Comparison of ENCODE assay signal across 18 cellular contexts in genomic region chr10:131774618-131775443, GRCh38.
DNase-seq lines count a peak whose midpoint lies in the region; ATAC-seq and TF ChIP-seq lines count a peak whose summit lies in the region.
"Had no signal": no experiment of that assay in that cellular context is flagged by ENCODE, and none has a peak within 500 bp of the region (broad histone marks: within the 10 kb centered on the region; RNA-seq: fewer than 3 reads in every experiment).

No MANE protein-coding gene starts in this region.

- H3K27ac ChIP-seq in H9 (ENCODE audit: insufficient read length, low read depth, low read length) (no peak overlapping the region), coronary artery (no peak overlapping the region), aorta (ENCODE audit: low read depth in 1 of 2, low read length in 2 of 2) (no peak overlapping the region)
- H3K27ac ChIP-seq: GM23248 had no signal

- H3K4me1 Mint-ChIP-seq in H9 = peaks cover 9 to 22% of the 10 kb centered on the region in 2 experiments
- no peaks in the 10 kb centered on the region for H3K4me1 Mint-ChIP-seq in stimulated activated memory B cell treated with anti-CD40 and anti-IgM and Interleukin-4, amounts not matched to agents 10 μg/mL and 1 μg/mL and 100 μg/mL, for 72 hours

- no CpG with 5 or more reads among the region's 23 CpGs for WGBS in H9 (ENCODE audit: extremely low coverage, insufficient read length, low lambda C conversion rate)
- WGBS in aorta, 2 donors = 66 to 69% methylated on average over 23 of the region's 23 CpGs

- no peaks in the 10 kb centered on the region for H3K4me1 ChIP-seq in H9 (ENCODE audit: insufficient read depth, low read length)
- no peaks in the 10 kb centered on the region for H3K4me1 ChIP-seq in aorta (ENCODE audit: control insufficient read depth in 1 of 2, insufficient read depth in 2 of 2, low read length in 2 of 2)

- peaks cover 16% of the 10 kb centered on the region for H3K27me3 Mint-ChIP-seq in H9 (ENCODE audit: low read depth)
- H3K27me3 Mint-ChIP-seq in stimulated activated memory B cell treated with anti-CD40 and anti-IgM and Interleukin-4, amounts not matched to agents 10 μg/mL and 1 μg/mL and 100 μg/mL, for 72 hours = peaks cover 22% of the 10 kb centered on the region

- no peak overlapping the region for H3K14ac ChIP-seq in H9 (ENCODE audit: insufficient read depth, low read length)

- H2BK20ac ChIP-seq in H9 (ENCODE audit: low read depth, low read length, poor library complexity, severe bottlenecking) = no peak overlapping the region

- H3K36me3 ChIP-seq in aorta (ENCODE audit: control insufficient read depth in 1 of 2, insufficient read depth in 2 of 2, low read length in 1 of 2) = no peaks in the 10 kb centered on the region

- H4K5ac ChIP-seq in H9 (ENCODE audit: insufficient read length, low read depth, low read length) = no peak overlapping the region

- H4K20me1 ChIP-seq in H9 (ENCODE audit: control insufficient read depth, insufficient read depth, insufficient read length) = no peaks in the 10 kb centered on the region

- H3K4me3 ChIP-seq in coronary artery = no peak overlapping the region
- no peak overlapping the region for H3K4me3 ChIP-seq in aorta (ENCODE audit: low read length in 2 of 2)
- H3K4me3 ChIP-seq: GM23248 had no signal

- H3K79me2 ChIP-seq in H9 (ENCODE audit: insufficient read depth, low read length) = no peaks in the 10 kb centered on the region

- ATAC-seq in aorta (ENCODE audit: low FRiP score) = no peak
- no peak for ATAC-seq in stimulated activated memory B cell treated with anti-CD40 and anti-IgM and Interleukin-4, amounts not matched to agents 10 μg/mL and 1 μg/mL and 100 μg/mL, for 72 hours
- no peak for ATAC-seq in GM18909 (IDR thresholded peaks at IDR 0.05; ENCODE audit: poor library complexity, unreplicated experiment)

- H3K56ac ChIP-seq in H9 (ENCODE audit: insufficient read length, low read depth, low read length) = no peak overlapping the region

- intact Hi-C loops in aorta (cut with DNase I) = no loop called here

- no peak overlapping the region for H2BK5ac ChIP-seq in H9 (ENCODE audit: insufficient read length, low read length)

- H3K4ac ChIP-seq in H9 (ENCODE audit: low read depth, low read length) = no peak overlapping the region

- H3K18ac ChIP-seq in H9 (ENCODE audit: insufficient read length, low read depth, low read length) = no peak overlapping the region

- no peak overlapping the region for H2AFZ ChIP-seq in H9 (ENCODE audit: low read length)
- H2AFZ ChIP-seq: GM23248 had no signal

- H3K9me3 ChIP-seq in H9 (ENCODE audit: control insufficient read depth, low read depth, low read length) = peaks cover 24% of the 10 kb centered on the region
- peaks cover 13% of the 10 kb centered on the region for H3K9me3 ChIP-seq in aorta (ENCODE audit: control insufficient read depth, low read length)

- no peak overlapping the region for H2AK5ac ChIP-seq in H9 (ENCODE audit: insufficient read length, low read length)

- no peak overlapping the region for H3K4me3 Mint-ChIP-seq in H9
- H3K4me3 Mint-ChIP-seq in stimulated activated memory B cell treated with anti-CD40 and anti-IgM and Interleukin-4, amounts not matched to agents 10 μg/mL and 1 μg/mL and 100 μg/mL, for 72 hours = no peak overlapping the region

- no peak overlapping the region for H3K27ac Mint-ChIP-seq in H9
- no peak overlapping the region for H3K27ac Mint-ChIP-seq in stimulated activated memory B cell treated with anti-CD40 and anti-IgM and Interleukin-4, amounts not matched to agents 10 μg/mL and 1 μg/mL and 100 μg/mL, for 72 hours

- H3K4me2 ChIP-seq in H9 (ENCODE audit: insufficient read depth, insufficient read length, low read length) = no peak overlapping the region

- no peak overlapping the region for H3K9ac ChIP-seq in H9 (ENCODE audit: extremely low read depth, insufficient read length, low read length)
- H3K9ac ChIP-seq: GM23248 had no signal

- no peak overlapping the region for H2BK120ac ChIP-seq in H9 (ENCODE audit: low read depth, low read length, poor library complexity, severe bottlenecking)

- H2BK15ac ChIP-seq in H9 (ENCODE audit: low read depth, low read length) = no peak overlapping the region

- H3K23ac ChIP-seq in H9 (ENCODE audit: insufficient read length, low read depth, low read length) = no peak overlapping the region

- H3K9me3 Mint-ChIP-seq in H9 = peaks cover 41 to 44% of the 10 kb centered on the region in 2 experiments
- peaks cover 16% of the 10 kb centered on the region for H3K9me3 Mint-ChIP-seq in stimulated activated memory B cell treated with anti-CD40 and anti-IgM and Interleukin-4, amounts not matched to agents 10 μg/mL and 1 μg/mL and 100 μg/mL, for 72 hours

- DNase-seq in H9 = peak; percentile 19
- DNase-seq in coronary artery (ENCODE audit: low spot score) = peak; percentile 53
- DNase-seq in mesenteric fat pad (ENCODE audit: low spot score) = peak; percentile 67
- DNase-seq in retina = peak; percentile 85
- DNase-seq in aorta = no peak
- no peak for DNase-seq in iPS-NIHi11 (ENCODE audit: low spot score)
- DNase-seq: COR-L47, GF-D8, GM23248, MV-4-11, NCI-H1417 treated with DMSO at 0.1 percent for 48 hours, NCI-H1930, NCI-H2171, NCI-H446, NCI-H748 treated with DMSO at 0.1 percent for 48 hours, RPMI8226 had no signal

- no peaks in the 10 kb centered on the region for H3K79me1 ChIP-seq in H9 (ENCODE audit: insufficient read depth, low read depth, low read length, poor library complexity, severe bottlenecking)

- no peak overlapping the region for H4K91ac ChIP-seq in H9 (ENCODE audit: insufficient read length, low read depth, low read length)

- no peak overlapping the region for H2BK12ac ChIP-seq in H9 (ENCODE audit: insufficient read length, low read depth, low read length)

- H3K27me3 ChIP-seq in H9 (ENCODE audit: insufficient read depth, low read length) (no peaks in the 10 kb centered on the region), aorta (ENCODE audit: control insufficient read depth in 1 of 2, insufficient read depth in 2 of 2, low read length in 1 of 2) (no peaks in the 10 kb centered on the region)

- peaks cover 16 to 20% (median 19%) of the 10 kb centered on the region in 3 experiments for H3K36me3 Mint-ChIP-seq in H9 (ENCODE audit: insufficient read depth in 1 of 3, low read depth in 3 of 3)
- H3K36me3 Mint-ChIP-seq in stimulated activated memory B cell treated with anti-CD40 and anti-IgM and Interleukin-4, amounts not matched to agents 10 μg/mL and 1 μg/mL and 100 μg/mL, for 72 hours = no peaks in the 10 kb centered on the region

- TF ChIP-seq CTCF in H9 (conservative IDR thresholded peaks at IDR 0.05) = no peak
- no peak for TF ChIP-seq CTCF in coronary artery (IDR thresholded peaks at IDR 0.05)

- H3T11ph ChIP-seq in H9 (ENCODE audit: low read length) = no peak overlapping the region

- H3K23me2 ChIP-seq in H9 (ENCODE audit: insufficient read length, low read depth, low read length, poor library complexity, severe bottlenecking) = no peaks in the 10 kb centered on the region

- no peak overlapping the region for H4K8ac ChIP-seq in H9 (replicated peaks; ENCODE audit: insufficient read length, low read depth, low read length)

Comparison
In these comparisons a context has a peak if more than half of its experiments do, and no peak if none do; other contexts are left out.
1. DNase-seq: peak in H9 (single experiment), coronary artery (single experiment), mesenteric fat pad (single experiment) and retina (single experiment); none in aorta (0 of 2) and iPS-NIHi11 (single experiment).